ENCODE assay signal across 2 cellular contexts in genomic region chr15:36389107-36389506, GRCh38.
TF ChIP-seq lines count a peak whose summit lies in the region.

No MANE protein-coding gene starts in this region.

TF ChIP-seq in HCT116, 20 proteins besides CTCF, POLR2A, EP300 and RAD21 (continued from another document):
- TF ChIP-seq ATF3 (IDR thresholded peaks at IDR 0.05) (no peak), JUND (IDR thresholded peaks at IDR 0.05) (no peak), FOSL1 (IDR thresholded peaks at IDR 0.05; ENCODE audit: low read depth) (no peak), SRF (IDR thresholded peaks at IDR 0.05; ENCODE audit: low read depth) (no peak), ZNF274 (IDR thresholded peaks at IDR 0.05; ENCODE audit: low read depth, low read length) (no peak)

TF ChIP-seq in neural cell, 6 proteins besides CTCF, POLR2A, EP300 and RAD21:
- TF ChIP-seq, protein P1, sequence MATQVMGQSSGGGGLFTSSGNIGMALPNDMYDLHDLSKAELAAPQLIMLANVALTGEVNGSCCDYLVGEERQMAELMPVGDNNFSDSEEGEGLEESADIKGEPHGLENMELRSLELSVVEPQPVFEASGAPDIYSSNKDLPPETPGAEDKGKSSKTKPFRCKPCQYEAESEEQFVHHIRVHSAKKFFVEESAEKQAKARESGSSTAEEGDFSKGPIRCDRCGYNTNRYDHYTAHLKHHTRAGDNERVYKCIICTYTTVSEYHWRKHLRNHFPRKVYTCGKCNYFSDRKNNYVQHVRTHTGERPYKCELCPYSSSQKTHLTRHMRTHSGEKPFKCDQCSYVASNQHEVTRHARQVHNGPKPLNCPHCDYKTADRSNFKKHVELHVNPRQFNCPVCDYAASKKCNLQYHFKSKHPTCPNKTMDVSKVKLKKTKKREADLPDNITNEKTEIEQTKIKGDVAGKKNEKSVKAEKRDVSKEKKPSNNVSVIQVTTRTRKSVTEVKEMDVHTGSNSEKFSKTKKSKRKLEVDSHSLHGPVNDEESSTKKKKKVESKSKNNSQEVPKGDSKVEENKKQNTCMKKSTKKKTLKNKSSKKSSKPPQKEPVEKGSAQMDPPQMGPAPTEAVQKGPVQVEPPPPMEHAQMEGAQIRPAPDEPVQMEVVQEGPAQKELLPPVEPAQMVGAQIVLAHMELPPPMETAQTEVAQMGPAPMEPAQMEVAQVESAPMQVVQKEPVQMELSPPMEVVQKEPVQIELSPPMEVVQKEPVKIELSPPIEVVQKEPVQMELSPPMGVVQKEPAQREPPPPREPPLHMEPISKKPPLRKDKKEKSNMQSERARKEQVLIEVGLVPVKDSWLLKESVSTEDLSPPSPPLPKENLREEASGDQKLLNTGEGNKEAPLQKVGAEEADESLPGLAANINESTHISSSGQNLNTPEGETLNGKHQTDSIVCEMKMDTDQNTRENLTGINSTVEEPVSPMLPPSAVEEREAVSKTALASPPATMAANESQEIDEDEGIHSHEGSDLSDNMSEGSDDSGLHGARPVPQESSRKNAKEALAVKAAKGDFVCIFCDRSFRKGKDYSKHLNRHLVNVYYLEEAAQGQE (IDR thresholded peaks at IDR 0.05; ENCODE audit: borderline replicate concordance), result peak; percentile 78
- TF ChIP-seq POLR2AphosphoS5 (IDR thresholded peaks at IDR 0.05), result no peak
- TF ChIP-seq SMC3 (conservative IDR thresholded peaks at IDR 0.05; ENCODE audit: poor library complexity), result no peak
- TF ChIP-seq MXI1 (conservative IDR thresholded peaks at IDR 0.05; ENCODE audit: poor library complexity, severe bottlenecking), result no peak
